In genomic region chr12:27112401-27112800, GRCh38 we compare ENCODE assay signal across 12 cellular contexts. TPM values are rescaled to one million over a fixed set of nuclear protein-coding genes. Genes with fewer than 3 reads are reported as not detected.
"Had no signal": no experiment of that assay in that cellular context is flagged by ENCODE, and none has a peak within 500 bp of the region (broad histone marks: within the 10 kb centered on the region; RNA-seq: fewer than 3 reads in every experiment).

No MANE protein-coding gene starts in this region.

RNA-seq across cellular contexts. Expression of gene C12orf71, which starts 30.0 kb away (rescaled TPM):
- total RNA-seq: activated CD8-positive, alpha-beta T cell treated with anti-CD3 and anti-CD28 coated beads, Interleukin-2, amount 10 ng/mL, durations not matched to agents 7 days and 5 days; activated naive CD8-positive, alpha-beta T cell treated with anti-CD3 and anti-CD28 coated beads, Interleukin-2, amount 10 ng/mL, durations not matched to agents 7 days and 5 days; aorta; cardiac muscle cell; heart right ventricle; liver; mesothelial cell of epicardium; myocyte; neural crest cell; ovary; upper lobe of right lung; WTC11 had no signal
- polyA plus RNA-seq: aorta, cardiac muscle cell, heart right ventricle, liver, ovary had no signal
